Comparison of ENCODE assay signal across 10 cellular contexts in the genomic region with DNA sequence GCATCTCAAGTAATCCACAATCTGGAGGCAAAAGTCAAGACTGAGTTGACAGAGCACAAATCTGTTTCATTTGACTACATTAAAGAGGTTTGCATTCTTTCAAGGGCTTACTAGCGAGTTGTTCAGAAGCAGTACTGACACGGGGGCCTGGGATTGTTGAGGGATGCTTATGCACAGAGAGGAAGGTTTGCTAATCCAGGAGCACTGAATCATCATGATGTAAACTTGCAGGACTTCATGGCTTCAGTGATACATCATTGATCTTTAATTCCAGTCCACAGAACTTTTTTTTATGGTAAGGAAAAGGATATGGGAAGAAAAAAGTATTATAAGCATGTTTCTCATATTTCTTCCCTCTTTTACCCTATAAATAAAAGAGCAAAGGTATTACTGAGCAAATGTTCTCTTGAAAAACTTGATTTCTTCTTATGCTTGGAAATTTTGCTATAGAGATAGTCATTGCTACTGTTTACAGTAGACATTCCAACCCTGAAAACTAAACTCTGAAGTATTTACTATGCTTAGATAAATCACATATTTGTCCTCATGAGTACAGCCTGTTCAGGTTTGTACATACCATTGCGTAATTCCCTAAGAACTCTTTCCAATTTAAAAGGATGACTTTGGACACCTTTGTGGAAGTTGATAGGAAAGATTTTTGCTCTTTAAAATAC.
DNase-seq lines count a peak whose midpoint lies in the region; ATAC-seq, FAIRE-seq and TF ChIP-seq lines count a peak whose summit lies in the region.
"Had no signal": no experiment of that assay in that cellular context is flagged by ENCODE, and none has a peak within 500 bp of the region (broad histone marks: within the 10 kb centered on the region; RNA-seq: fewer than 3 reads in every experiment).

No MANE protein-coding gene starts in this region.

- no peak for TF ChIP-seq POLR2A in K562 (conservative IDR thresholded peaks at IDR 0.05)

- POLR2A ChIA-PET in K562 (lab: Yijun Ruan, JAX): no interaction called here

- no TSS peak for BruUV-seq in K562 (replicated peaks; lab: Mats Ljungman, UMichigan)

- CTCF ChIA-PET in K562 (lab: Yijun Ruan, JAX; ENCODE audit: low intra/inter-chr PET ratio): no interaction called here

- DNase-seq in HS-5 (ENCODE audit: low read depth): peak; percentile 80
- no peak for DNase-seq in K562 (ENCODE audit: extremely low read depth in 1 of 4, low spot score in 3 of 4)
- no peak for DNase-seq in lower lobe of right lung
- DNase-seq in NCI-H2171 treated with DMSO at 0.1 percent for 48 hours (lab: John Stamatoyannopoulos, UW): no peak
- no peak for DNase-seq in NK-92 (lab: John Stamatoyannopoulos, UW; ENCODE audit: unreplicated experiment)
- DNase-seq in aorta: no peak
- no peak for DNase-seq in GM19239 (ENCODE audit: insufficient read length, low spot score)

- H3K4me3 ChIP-seq in K562 (no peak overlapping the region), lower lobe of right lung (peak overlapping the region; percentile 17), aorta (ENCODE audit: low read length in 2 of 2) (no peak overlapping the region)
- H3K4me3 ChIP-seq: BLaER1 treated with 17β-estradiol and CSF1 and Interleukin-3, amounts not matched to agents 10 nM and 100 nM had no signal

- H3K9me1 ChIP-seq in K562 (ENCODE audit: control insufficient read depth, insufficient read depth, low read length): no peaks in the 10 kb centered on the region

- H3K36me3 ChIP-seq in K562 (ENCODE audit: control insufficient read depth, insufficient read depth, low read length) (no peaks in the 10 kb centered on the region), lower lobe of right lung (no peaks in the 10 kb centered on the region), aorta (ENCODE audit: control insufficient read depth in 1 of 2, insufficient read depth in 2 of 2, low read length in 1 of 2) (no peaks in the 10 kb centered on the region)
- H3K36me3 ChIP-seq: BLaER1 treated with 17β-estradiol and CSF1 and Interleukin-3, amounts not matched to agents 10 nM and 100 nM had no signal

- no peak for FAIRE-seq in K562 (lab: Jason Lieb, UNC)
- no peak for FAIRE-seq in GM19239 (lab: Jason Lieb, UNC)
- FAIRE-seq: keratinocyte had no signal

- TF ChIP-seq CTCF in 22Rv1 (IDR thresholded peaks at IDR 0.05) (no peak), K562 (IDR thresholded peaks at IDR 0.05 in 2 of 3, conservative IDR thresholded peaks at IDR 0.05 in 1 of 3; ENCODE audit: insufficient read depth in 2 of 3, low read depth in 1 of 3, low read length in 3 of 3) (no peak), lower lobe of right lung (IDR thresholded peaks at IDR 0.05) (no peak)

- in situ Hi-C loops in K562 (cut with MboI): no loop called here

- H3K79me2 ChIP-seq in K562 (ENCODE audit: control insufficient read depth, insufficient read depth, low read length): no peaks in the 10 kb centered on the region

- H3K9me3 ChIP-seq in K562 (replicated peaks; ENCODE audit: control insufficient read depth, insufficient read depth, low read depth, low read length) (no peaks in the 10 kb centered on the region), lower lobe of right lung (no peaks in the 10 kb centered on the region), aorta (ENCODE audit: control insufficient read depth, low read length) (no peaks in the 10 kb centered on the region)

- H3K27me3 ChIP-seq in K562 (ENCODE audit: control insufficient read depth in 2 of 2, insufficient read depth in 2 of 2, low read length in 2 of 2): no peaks in the 10 kb centered on the region
- no peaks in the 10 kb centered on the region for H3K27me3 ChIP-seq in lower lobe of right lung (ENCODE audit: low read depth)
- no peaks in the 10 kb centered on the region for H3K27me3 ChIP-seq in aorta (ENCODE audit: control insufficient read depth in 1 of 2, insufficient read depth in 2 of 2, low read length in 1 of 2)
- H3K27me3 ChIP-seq: BLaER1 treated with 17β-estradiol and CSF1 and Interleukin-3, amounts not matched to agents 10 nM and 100 nM had no signal

- TF ChIP-seq EP300 in K562 (IDR thresholded peaks at IDR 0.05; ENCODE audit: low read length): no peak

- no peak overlapping the region for H2AFZ ChIP-seq in K562 (ENCODE audit: low read depth, low read length)

- TF ChIP-seq RAD21 in K562 (CRISPR knock-in tag; conservative IDR thresholded peaks at IDR 0.05 in 1 of 2, IDR thresholded peaks at IDR 0.05 in 1 of 2): no peak

- H4K20me1 ChIP-seq in K562 (replicated peaks; ENCODE audit: control insufficient read depth, insufficient read depth, low read length): no peaks in the 10 kb centered on the region
- H4K20me1 ChIP-seq: BLaER1 treated with 17β-estradiol and CSF1 and Interleukin-3, amounts not matched to agents 10 nM and 100 nM had no signal

- no peak overlapping the region for H3K9ac ChIP-seq in K562 (ENCODE audit: insufficient read depth in 1 of 2, low read depth in 2 of 2, low read length in 2 of 2)
- H3K9ac ChIP-seq: BLaER1 treated with 17β-estradiol and CSF1 and Interleukin-3, amounts not matched to agents 10 nM and 100 nM had no signal

- 23% methylated on average over 3 of the region's 3 CpGs for WGBS in K562 (ENCODE audit: insufficient coverage, low coverage, missing lambda C conversion rate)
- 46 to 47% methylated on average over 3 of the region's 3 CpGs for WGBS in aorta, 2 donors

- H3K27ac ChIP-seq in 22Rv1: peak overlapping the region; percentile 89
- H3K27ac ChIP-seq in K562 (ENCODE audit: extremely low read depth, low read depth, low read length): no peak overlapping the region
- peak overlapping the region; percentile 77 for H3K27ac ChIP-seq in lower lobe of right lung
- H3K27ac ChIP-seq in aorta (ENCODE audit: low read depth in 1 of 2, low read length in 2 of 2): no peak overlapping the region
- H3K27ac ChIP-seq: BLaER1 treated with 17β-estradiol and CSF1 and Interleukin-3, amounts not matched to agents 10 nM and 100 nM had no signal

- intact Hi-C loops in K562 (cut with micrococcal nuclease) (no loop called here), lower lobe of right lung (cut with DNase I) (no loop called here), aorta (cut with DNase I) (no loop called here)

- ATAC-seq in K562 (no peak), lower lobe of right lung (peak; percentile 94 to 96), aorta (ENCODE audit: low FRiP score) (no peak)

- H3K4me1 ChIP-seq in K562 (replicated peaks in 1 of 2; ENCODE audit: control insufficient read depth in 2 of 2, insufficient read depth in 2 of 2, low read length in 2 of 2): no peaks in the 10 kb centered on the region; a peak in 1 of 5 replicates
- H3K4me1 ChIP-seq in lower lobe of right lung: peaks cover 13% of the 10 kb centered on the region
- H3K4me1 ChIP-seq in aorta (ENCODE audit: control insufficient read depth in 1 of 2, insufficient read depth in 2 of 2, low read length in 2 of 2): peaks cover 0 to 2% of the 10 kb centered on the region in 2 donors
- H3K4me1 ChIP-seq: BLaER1 treated with 17β-estradiol and CSF1 and Interleukin-3, amounts not matched to agents 10 nM and 100 nM had no signal

- H3K4me2 ChIP-seq in K562 (ENCODE audit: insufficient read depth, low read length): no peak overlapping the region
- H3K4me2 ChIP-seq: BLaER1 treated with 17β-estradiol and CSF1 and Interleukin-3, amounts not matched to agents 10 nM and 100 nM had no signal

TF ChIP-seq in K562, 482 proteins besides CTCF, POLR2A, EP300 and RAD21:
- TF ChIP-seq CEBPG (CRISPR knock-in tag; IDR thresholded peaks at IDR 0.05): no peak
- TF ChIP-seq CEBPG (tag; conservative IDR thresholded peaks at IDR 0.05 in 1 of 2, IDR thresholded peaks at IDR 0.05 in 1 of 2): peak in 1 of 2 experiments; percentile 68; a peak in 2 of 4 replicates
- TF ChIP-seq KLF16 (IDR thresholded peaks at IDR 0.05): no peak
- TF ChIP-seq FOXK2 (conservative IDR thresholded peaks at IDR 0.05 in 1 of 2, IDR thresholded peaks at IDR 0.05 in 1 of 2; ENCODE audit: low read depth in 2 of 2): no peak
- no peak for TF ChIP-seq KAT7 (CRISPR knock-in tag; IDR thresholded peaks at IDR 0.05; ENCODE audit: borderline replicate concordance)
- TF ChIP-seq GTF2E2 (tag; IDR thresholded peaks at IDR 0.05): no peak
- no peak for TF ChIP-seq MYC (IDR thresholded peaks at IDR 0.05; ENCODE audit: low read depth, low read length)
- TF ChIP-seq MYC (CRISPR knock-in tag; IDR thresholded peaks at IDR 0.05; ENCODE audit: borderline replicate concordance, low read depth): no peak
- TF ChIP-seq WHSC1 (IDR thresholded peaks at IDR 0.05; ENCODE audit: low read length): no peak
- no peak for TF ChIP-seq SMARCA4 (IDR thresholded peaks at IDR 0.05)
- TF ChIP-seq SMARCA5 (IDR thresholded peaks at IDR 0.05): no peak
- TF ChIP-seq ZNF197 (CRISPR knock-in tag; IDR thresholded peaks at IDR 0.05; ENCODE audit: low read depth): no peak
- no peak for TF ChIP-seq ZNF507 (tag; conservative IDR thresholded peaks at IDR 0.05)
- no peak for TF ChIP-seq HDAC8 (tag; IDR thresholded peaks at IDR 0.05)
- no peak for TF ChIP-seq U2AF2 (optimal IDR thresholded peaks at IDR 0.05; ENCODE audit: low read depth, low read length)
- peak; percentile 52 for TF ChIP-seq CEBPB (tag; IDR thresholded peaks at IDR 0.05)
- TF ChIP-seq, protein P1, sequence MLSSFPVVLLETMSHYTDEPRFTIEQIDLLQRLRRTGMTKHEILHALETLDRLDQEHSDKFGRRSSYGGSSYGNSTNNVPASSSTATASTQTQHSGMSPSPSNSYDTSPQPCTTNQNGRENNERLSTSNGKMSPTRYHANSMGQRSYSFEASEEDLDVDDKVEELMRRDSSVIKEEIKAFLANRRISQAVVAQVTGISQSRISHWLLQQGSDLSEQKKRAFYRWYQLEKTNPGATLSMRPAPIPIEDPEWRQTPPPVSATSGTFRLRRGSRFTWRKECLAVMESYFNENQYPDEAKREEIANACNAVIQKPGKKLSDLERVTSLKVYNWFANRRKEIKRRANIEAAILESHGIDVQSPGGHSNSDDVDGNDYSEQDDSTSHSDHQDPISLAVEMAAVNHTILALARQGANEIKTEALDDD (IDR thresholded peaks at IDR 0.05): no peak
- no peak for TF ChIP-seq ZNF696 (CRISPR knock-in tag; conservative IDR thresholded peaks at IDR 0.05)
- no peak for TF ChIP-seq TFAM (CRISPR knock-in tag; conservative IDR thresholded peaks at IDR 0.05)
- TF ChIP-seq, protein P2, sequence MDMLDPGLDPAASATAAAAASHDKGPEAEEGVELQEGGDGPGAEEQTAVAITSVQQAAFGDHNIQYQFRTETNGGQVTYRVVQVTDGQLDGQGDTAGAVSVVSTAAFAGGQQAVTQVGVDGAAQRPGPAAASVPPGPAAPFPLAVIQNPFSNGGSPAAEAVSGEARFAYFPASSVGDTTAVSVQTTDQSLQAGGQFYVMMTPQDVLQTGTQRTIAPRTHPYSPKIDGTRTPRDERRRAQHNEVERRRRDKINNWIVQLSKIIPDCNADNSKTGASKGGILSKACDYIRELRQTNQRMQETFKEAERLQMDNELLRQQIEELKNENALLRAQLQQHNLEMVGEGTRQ (CRISPR knock-in tag; IDR thresholded peaks at IDR 0.05): no peak

Comparison
In these comparisons a context has a peak if more than half of its experiments do, and no peak if none do; other contexts are left out.
1. H3K27ac ChIP-seq: peak in 22Rv1 (single experiment) and lower lobe of right lung (single experiment); none in K562 (single experiment) and aorta (0 of 2).
2. ATAC-seq: peak in lower lobe of right lung (2 of 2); none in K562 (single experiment) and aorta (single experiment).